Comparison of ENCODE assay signal across 8 cellular contexts in the genomic region with DNA sequence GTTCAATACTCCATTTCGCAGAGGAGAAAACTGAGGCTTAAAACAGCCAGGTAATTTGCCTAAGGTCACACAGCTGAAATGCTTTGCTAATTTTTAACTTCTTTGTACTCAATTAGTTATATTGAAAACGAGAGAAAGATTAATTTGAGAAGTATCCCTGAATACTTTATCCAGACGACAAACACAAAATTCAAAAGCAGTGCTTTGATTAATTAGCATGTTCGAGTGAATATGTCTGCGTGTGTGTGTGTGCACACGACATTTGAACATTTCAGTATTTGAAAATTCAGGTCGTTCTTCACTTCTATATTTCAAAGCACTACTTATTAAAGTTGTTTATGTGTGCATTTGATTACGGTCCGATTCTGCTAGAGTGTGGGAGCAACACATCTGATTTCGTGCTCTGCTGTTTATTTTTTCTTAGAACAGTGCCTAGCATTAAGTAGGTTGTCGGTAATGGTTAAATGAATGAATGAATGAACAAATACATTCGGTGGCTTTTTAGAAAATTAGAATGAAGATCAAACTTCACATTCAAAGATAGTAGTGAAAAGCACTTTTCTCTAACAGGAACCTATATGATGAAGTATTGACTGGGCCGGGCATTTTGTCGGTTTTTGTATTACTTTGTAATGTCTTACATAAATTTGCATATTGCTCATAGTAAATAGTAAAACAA. TPM values are rescaled to one million over a fixed set of nuclear protein-coding genes. Genes with fewer than 3 reads are reported as not detected.
DNase-seq lines count a peak whose midpoint lies in the region; ATAC-seq and TF ChIP-seq lines count a peak whose summit lies in the region.

No MANE protein-coding gene starts in this region.

- H3K4me1 ChIP-seq in iPS-15b (ENCODE audit: control insufficient read depth, insufficient read depth, low read length) (peaks cover 5% of the 10 kb centered on the region), thoracic aorta (ENCODE audit: control insufficient read depth in 1 of 2, low read depth in 2 of 2) (peaks cover 12 to 27% of the 10 kb centered on the region in 2 donors)

- H3K27me3 ChIP-seq in WERI-Rb-1 (ENCODE audit: insufficient read depth, low read depth, severe bottlenecking) (no peaks in the 10 kb centered on the region), iPS-15b (ENCODE audit: control insufficient read depth, insufficient read depth, low read length) (no peaks in the 10 kb centered on the region), thoracic aorta (replicated peaks; ENCODE audit: insufficient read depth) (no peaks in the 10 kb centered on the region)

- DNase-seq in activated T-cell treated with anti-CD3 and anti-CD28 coated beads, Interleukin-2, amount 50 U/mL, for 4 hours = no peak
- DNase-seq in activated T-cell treated with anti-CD3 and anti-CD28 coated beads, Interleukin-2, amount 50 U/mL, for 48 hours = no peak
- no peak for DNase-seq in WERI-Rb-1
- no peak for DNase-seq in thoracic aorta (ENCODE audit: low spot score)
- no peak for DNase-seq in omental fat pad (ENCODE audit: low spot score)
- no peak for DNase-seq in nucleus accumbens (lab: John Stamatoyannopoulos, UW)
- no peak for DNase-seq in stimulated activated CD4-positive, alpha-beta T cell treated with anti-CD3 and anti-CD28 coated beads, Interleukin-4, amount 100 ng/mL, for 1 hour

- H3K9me3 ChIP-seq in WERI-Rb-1 (ENCODE audit: severe bottlenecking) (no peaks in the 10 kb centered on the region), iPS-15b (ENCODE audit: control insufficient read depth, insufficient read depth, low read length) (no peaks in the 10 kb centered on the region), thoracic aorta (no peaks in the 10 kb centered on the region)

- no peak for TF ChIP-seq CTCF in WERI-Rb-1 (IDR thresholded peaks at IDR 0.05; ENCODE audit: low read depth, low read length)
- no peak for TF ChIP-seq CTCF in thoracic aorta (IDR thresholded peaks at IDR 0.05)
- no peak for TF ChIP-seq CTCF in omental fat pad (IDR thresholded peaks at IDR 0.05)

- H3K9me3 Mint-ChIP-seq in activated T-cell treated with anti-CD3 and anti-CD28 coated beads, Interleukin-2, amount 50 U/mL, for 4 hours = no peaks in the 10 kb centered on the region

- peak overlapping the region; percentile 93 for H3K9ac ChIP-seq in iPS-15b (ENCODE audit: low read depth, low read length)

- H3K27ac ChIP-seq in WERI-Rb-1 (peak overlapping the region; percentile 97), thoracic aorta (peak overlapping the region; percentile 66 to 89)

- peaks cover 2% of the 10 kb centered on the region for H3K27me3 Mint-ChIP-seq in activated T-cell treated with anti-CD3 and anti-CD28 coated beads, Interleukin-2, amount 50 U/mL, for 4 hours (ENCODE audit: low read depth)

- no peak for ATAC-seq in activated T-cell treated with anti-CD3 and anti-CD28 coated beads, Interleukin-2, amount 50 U/mL, for 4 hours
- ATAC-seq in thoracic aorta (ENCODE audit: insufficient number of reproducible peaks, low FRiP score, low read depth) (no peak), omental fat pad (ENCODE audit: low FRiP score) (no peak)

- H3K36me3 Mint-ChIP-seq in activated T-cell treated with anti-CD3 and anti-CD28 coated beads, Interleukin-2, amount 50 U/mL, for 4 hours (ENCODE audit: insufficient read depth) = peaks cover 39% of the 10 kb centered on the region

- H3K4me3 ChIP-seq in WERI-Rb-1 (ENCODE audit: low read depth, low read length) = peak overlapping the region; percentile 65
- H3K4me3 ChIP-seq in iPS-15b (ENCODE audit: low read depth, low read length) = peak overlapping the region; percentile 79
- H3K4me3 ChIP-seq in thoracic aorta = peak overlapping the region; percentile 96

- H3K4me3 Mint-ChIP-seq in activated T-cell treated with anti-CD3 and anti-CD28 coated beads, Interleukin-2, amount 50 U/mL, for 4 hours = peak overlapping the region; percentile 91

- H3K36me3 ChIP-seq in WERI-Rb-1 (peaks cover 31% of the 10 kb centered on the region), iPS-15b (ENCODE audit: control insufficient read depth, insufficient read depth, low read length) (peaks cover 14% of the 10 kb centered on the region), thoracic aorta (no peaks in the 10 kb centered on the region)

- H3K4me1 Mint-ChIP-seq in activated T-cell treated with anti-CD3 and anti-CD28 coated beads, Interleukin-2, amount 50 U/mL, for 4 hours (ENCODE audit: low read depth) = peaks cover 29% of the 10 kb centered on the region

RNA-seq across cellular contexts. Expression of a gene that starts 36.9 kb away (rescaled TPM):
- total RNA-seq in activated T-cell treated with anti-CD3 and anti-CD28 coated beads, Interleukin-2, amount 50 U/mL, for 4 hours = 100 to 1,000 TPM; 248 to 285 (median 283) TPM
- total RNA-seq in thoracic aorta (10 to 100 TPM; 47.7 to 94.2 TPM), omental fat pad (100 to 1,000 TPM in 1 of 4 donors, 10 to 100 TPM in 3; 52.9 to 126 (median 64.1) TPM)
